In the genomic region with DNA sequence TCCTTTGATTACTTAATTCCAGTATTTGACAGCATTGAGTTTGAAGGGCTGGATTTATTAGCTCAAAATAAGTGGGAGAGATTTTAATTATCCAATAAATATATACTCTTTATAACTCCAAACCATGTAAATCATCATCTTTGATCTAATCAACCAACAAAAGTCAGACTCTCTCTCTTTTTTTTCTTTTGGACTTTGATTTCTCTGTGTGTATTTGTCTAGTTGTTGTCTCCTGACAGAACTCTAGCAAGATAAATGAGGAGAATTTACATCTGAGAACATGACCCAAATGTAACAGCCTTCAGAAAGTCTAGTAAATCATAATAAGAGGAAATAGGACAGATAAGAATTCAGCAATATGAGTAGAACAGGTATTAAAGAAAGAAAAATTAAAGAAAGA, we compare ENCODE assay signal across 37 cellular contexts.
DNase-seq lines count a peak whose midpoint lies in the region; ATAC-seq, FAIRE-seq and TF ChIP-seq lines count a peak whose summit lies in the region.
"Had no signal": no experiment of that assay in that cellular context is flagged by ENCODE, and none has a peak within 500 bp of the region (broad histone marks: within the 10 kb centered on the region; RNA-seq: fewer than 3 reads in every experiment).

No MANE protein-coding gene starts in this region.

- H3K27me3 ChIP-seq in liver (ENCODE audit: control insufficient read depth in 4 of 4, insufficient read depth in 4 of 4, low read length in 3 of 4) (no peaks in the 10 kb centered on the region), HepG2 (ENCODE audit: control insufficient read depth in 1 of 2, insufficient read depth in 2 of 2, low read length in 2 of 2) (no peaks in the 10 kb centered on the region; a peak in 1 of 5 replicates), right lobe of liver (no peaks in the 10 kb centered on the region)
- H3K27me3 ChIP-seq: BE2C; BLaER1; BLaER1 treated with 17β-estradiol and CSF1 and Interleukin-3, amounts not matched to agents 10 nM and 100 nM had no signal

- POLR2A ChIA-PET in HepG2 (lab: Yijun Ruan, JAX), result no interaction called here

- peaks cover 4% of the 10 kb centered on the region for H3K27me3 Mint-ChIP-seq in type B pancreatic cell
- no peaks in the 10 kb centered on the region for H3K27me3 Mint-ChIP-seq in endothelial cell (ENCODE audit: unreplicated experiment)
- H3K27me3 Mint-ChIP-seq: B cell; CD4-positive, alpha-beta T cell; CD4-positive, CD25-positive, alpha-beta regulatory T cell had no signal

- no peaks in the 10 kb centered on the region for H3K9me3 ChIP-seq in liver (ENCODE audit: control insufficient read depth in 4 of 4, low read length in 3 of 4)
- H3K9me3 ChIP-seq in HepG2 (ENCODE audit: low read length), result no peaks in the 10 kb centered on the region; the same call in 1 of the 2 replicates
- no peaks in the 10 kb centered on the region for H3K9me3 ChIP-seq in right lobe of liver
- H3K9me3 ChIP-seq: A549; BE2C; BLaER1; BLaER1 treated with 17β-estradiol and CSF1 and Interleukin-3, amounts not matched to agents 10 nM and 100 nM; Caco-2 had no signal

- TF ChIP-seq EP300 in HepG2 (IDR thresholded peaks at IDR 0.05; ENCODE audit: low read depth in 2 of 2, low read length in 2 of 2) (no peak), HepG2 (CRISPR knock-in tag; IDR thresholded peaks at IDR 0.05; ENCODE audit: borderline replicate concordance) (no peak)

- peaks cover 5% of the 10 kb centered on the region for H3K9me3 Mint-ChIP-seq in type B pancreatic cell
- no peaks in the 10 kb centered on the region for H3K9me3 Mint-ChIP-seq in endothelial cell (ENCODE audit: unreplicated experiment)
- H3K9me3 Mint-ChIP-seq: CD14-positive monocyte; CD4-positive, alpha-beta T cell had no signal

- FAIRE-seq in HepG2 (lab: Jason Lieb, UNC), result no peak
- FAIRE-seq: A204.1, A549, D721Med had no signal

- H3K27ac ChIP-seq in liver (ENCODE audit: low read depth in 1 of 2, low read length in 2 of 2), result no peak overlapping the region
- H3K27ac ChIP-seq in HepG2 (ENCODE audit: extremely low read length, insufficient read depth, low read length), result no peak overlapping the region
- peak overlapping the region in 1 of 3 donors; percentile 31 for H3K27ac ChIP-seq in right lobe of liver
- H3K27ac ChIP-seq: 22Rv1; A549; BLaER1; BLaER1 treated with 17β-estradiol and CSF1 and Interleukin-3, amounts not matched to agents 10 nM and 100 nM; C4-2B had no signal

- H3K27ac Mint-ChIP-seq in type B pancreatic cell, result peak overlapping the region; percentile 24
- no peak overlapping the region for H3K27ac Mint-ChIP-seq in endothelial cell (ENCODE audit: unreplicated experiment)
- H3K27ac Mint-ChIP-seq: B cell; CD14-positive monocyte; CD4-positive, alpha-beta memory T cell; CD4-positive, alpha-beta T cell; CD4-positive, CD25-positive, alpha-beta regulatory T cell; CD8-positive, alpha-beta memory T cell; CD8-positive, alpha-beta T cell had no signal

- ATAC-seq in HepG2, result no peak
- peak; percentile 62 for ATAC-seq in left lobe of liver
- peak; percentile 57 to 83 (median 72) for ATAC-seq in right lobe of liver
- no peak for ATAC-seq in SK-N-SH treated with all-trans-retinoic acid at 6 μM for 48 hours
- ATAC-seq: A549; CD8-positive, alpha-beta T cell had no signal

- CTCF ChIA-PET in HepG2 (lab: Yijun Ruan, JAX; ENCODE audit: low intra/inter-chr PET ratio, low total read pairs), result no interaction called here

- BruUV-seq in HepG2 (replicated peaks; lab: Mats Ljungman, UMichigan), result no TSS peak

- intact Hi-C loops in HepG2 (cut with micrococcal nuclease; ENCODE audit: unreplicated experiment) (no loop called here), right lobe of liver (cut with DNase I) (no loop called here)

- H3K9ac ChIP-seq in liver (ENCODE audit: low read depth in 1 of 2, low read length in 2 of 2) (no peak overlapping the region), HepG2 (ENCODE audit: insufficient read depth, low read depth, low read length) (no peak overlapping the region)
- H3K9ac ChIP-seq: BLaER1; BLaER1 treated with 17β-estradiol and CSF1 and Interleukin-3, amounts not matched to agents 10 nM and 100 nM had no signal

- H2AFZ ChIP-seq in HepG2 (ENCODE audit: low read length), result no peak overlapping the region

- TF ChIP-seq RAD21 in liver (IDR thresholded peaks at IDR 0.05), result no peak
- no peak for TF ChIP-seq RAD21 in HepG2 (CRISPR knock-in tag; IDR thresholded peaks at IDR 0.05)

- no peak overlapping the region for H3K4me3 ChIP-seq in liver (ENCODE audit: low read depth in 1 of 3, low read length in 3 of 3)
- no peak overlapping the region for H3K4me3 ChIP-seq in HepG2 (replicated peaks in 1 of 3; ENCODE audit: insufficient read depth in 1 of 3, low read depth in 2 of 3, low read length in 3 of 3)
- no peak overlapping the region for H3K4me3 ChIP-seq in right lobe of liver
- H3K4me3 ChIP-seq: A549; BLaER1; BLaER1 treated with 17β-estradiol and CSF1 and Interleukin-3, amounts not matched to agents 10 nM and 100 nM had no signal

- H3K36me3 ChIP-seq in liver (ENCODE audit: control insufficient read depth in 4 of 4, insufficient read depth in 3 of 4, low read depth in 1 of 4, low read length in 3 of 4), result no peaks in the 10 kb centered on the region
- H3K36me3 ChIP-seq in HepG2 (replicated peaks in 1 of 2; ENCODE audit: control insufficient read depth in 1 of 2, insufficient read depth in 2 of 2, low read length in 2 of 2), result no peaks in the 10 kb centered on the region
- no peaks in the 10 kb centered on the region for H3K36me3 ChIP-seq in right lobe of liver
- H3K36me3 ChIP-seq: BE2C; BLaER1; BLaER1 treated with 17β-estradiol and CSF1 and Interleukin-3, amounts not matched to agents 10 nM and 100 nM had no signal

- H3K4me3 Mint-ChIP-seq in type B pancreatic cell, result no peak overlapping the region
- no peak overlapping the region for H3K4me3 Mint-ChIP-seq in endothelial cell (ENCODE audit: unreplicated experiment)
- H3K4me3 Mint-ChIP-seq: B cell; CD14-positive monocyte; CD4-positive, alpha-beta memory T cell; CD4-positive, alpha-beta T cell; CD4-positive, CD25-positive, alpha-beta regulatory T cell; CD8-positive, alpha-beta memory T cell; CD8-positive, alpha-beta T cell had no signal

- peaks cover 0 to 12% (median 0%) of the 10 kb centered on the region in 4 donors for H3K4me1 ChIP-seq in liver (ENCODE audit: control insufficient read depth in 4 of 4, insufficient read depth in 4 of 4, low read length in 3 of 4)
- H3K4me1 ChIP-seq in HepG2 (ENCODE audit: insufficient read depth, low read length), result peaks cover 16% of the 10 kb centered on the region; the same call in 1 of the 2 replicates
- peaks cover 0 to 23% (median 0%) of the 10 kb centered on the region in 4 donors for H3K4me1 ChIP-seq in right lobe of liver
- H3K4me1 ChIP-seq: A549, BE2C, BLaER1 had no signal

- no peaks in the 10 kb centered on the region for H4K20me1 ChIP-seq in HepG2 (ENCODE audit: insufficient read depth, low read length)
- H4K20me1 ChIP-seq: BLaER1; BLaER1 treated with 17β-estradiol and CSF1 and Interleukin-3, amounts not matched to agents 10 nM and 100 nM had no signal

- DNase-seq in HepG2 (ENCODE audit: low spot score) (no peak), left lobe of liver (ENCODE audit: low spot score) (no peak), right lobe of liver (no peak), type B pancreatic cell (ENCODE audit: extremely low spot score, unreplicated experiment) (no peak), endothelial cell (ENCODE audit: low spot score) (no peak), MV-4-11 (lab: John Stamatoyannopoulos, UW) (no peak)
- DNase-seq: 8988T; ACHN; AML-193; BE2C; C1 segment of cervical spinal cord; Caco-2; Calu3; CD4-positive, alpha-beta memory T cell; CD4-positive, alpha-beta T cell; CD4-positive, CD25-positive, alpha-beta regulatory T cell; CD8-positive, alpha-beta memory T cell; CD8-positive, alpha-beta T cell; COR-L47; DMS 273 treated with DMSO at 0.1 percent for 48 hours; DMS153; DMS53; DMS79; DMS79 treated with DMSO at 0.1 percent for 48 hours; DND-41; EL had no signal

- peaks cover 5% of the 10 kb centered on the region for H3K4me1 Mint-ChIP-seq in type B pancreatic cell (ENCODE audit: unreplicated experiment)
- H3K4me1 Mint-ChIP-seq in endothelial cell (ENCODE audit: unreplicated experiment), result no peaks in the 10 kb centered on the region
- H3K4me1 Mint-ChIP-seq: B cell; CD4-positive, alpha-beta memory T cell; CD8-positive, alpha-beta memory T cell had no signal

- in situ Hi-C loops in HepG2 (cut with HindIII; ENCODE audit: extremely low pct_ligation_motif_present, low pct_unique_long_range_greater_than_20kb), result no loop called here

- TF ChIP-seq CTCF in liver (IDR thresholded peaks at IDR 0.05; ENCODE audit: low read depth, low read length, missing input control) (no peak), HepG2 (CRISPR knock-in tag; IDR thresholded peaks at IDR 0.05) (no peak), right lobe of liver (IDR thresholded peaks at IDR 0.05) (no peak), type B pancreatic cell (conservative IDR thresholded peaks at IDR 0.05) (no peak), endothelial cell (IDR thresholded peaks at IDR 0.05; ENCODE audit: unreplicated experiment) (no peak)

- TF ChIP-seq POLR2A in HepG2 (IDR thresholded peaks at IDR 0.05; ENCODE audit: insufficient read depth in 1 of 2, low read depth in 2 of 2, low read length in 2 of 2) (no peak), right lobe of liver (IDR thresholded peaks at IDR 0.05) (no peak)

- H3K36me3 Mint-ChIP-seq in type B pancreatic cell (no peaks in the 10 kb centered on the region), endothelial cell (ENCODE audit: low read depth, unreplicated experiment) (no peaks in the 10 kb centered on the region)
- H3K36me3 Mint-ChIP-seq: CD14-positive monocyte; CD4-positive, alpha-beta memory T cell; CD4-positive, CD25-positive, alpha-beta regulatory T cell; CD8-positive, alpha-beta memory T cell; CD8-positive, alpha-beta T cell had no signal

- no peak overlapping the region for H3K4me2 ChIP-seq in HepG2 (ENCODE audit: low read depth, low read length)
- H3K4me2 ChIP-seq: A549, BLaER1 had no signal

- no peaks in the 10 kb centered on the region for H3K79me2 ChIP-seq in HepG2 (ENCODE audit: insufficient read depth, low read length)

TF ChIP-seq in liver, 16 proteins besides CTCF, POLR2A, EP300 and RAD21:
- TF ChIP-seq HNF4A (conservative IDR thresholded peaks at IDR 0.05), result peak; percentile 79 to 85
- TF ChIP-seq SP1 (IDR thresholded peaks at IDR 0.05), result peak; percentile 14
- TF ChIP-seq RXRA (IDR thresholded peaks at IDR 0.05), result no peak
- TF ChIP-seq TAF1 (conservative IDR thresholded peaks at IDR 0.05), result no peak
- peak; percentile 39 for TF ChIP-seq HNF4G (IDR thresholded peaks at IDR 0.05)

TF ChIP-seq in HepG2, 621 proteins besides CTCF, POLR2A, EP300 and RAD21 (continues in another document):
- TF ChIP-seq SCMH1 (CRISPR knock-in tag; IDR thresholded peaks at IDR 0.05; ENCODE audit: borderline replicate concordance) (no peak), SNRNP70 (IDR thresholded peaks at IDR 0.05; ENCODE audit: low read depth, low read length) (no peak), MTA1 (CRISPR knock-in tag; IDR thresholded peaks at IDR 0.05; ENCODE audit: borderline replicate concordance) (no peak)

TF ChIP-seq in SK-N-SH treated with all-trans-retinoic acid at 6 μM for 48 hours, 23 proteins besides CTCF, POLR2A, EP300 and RAD21 (continues in another document):
- TF ChIP-seq ZNF565 (CRISPR knock-in tag; conservative IDR thresholded peaks at IDR 0.05; ENCODE audit: low read depth) (no peak), RARB (CRISPR knock-in tag; IDR thresholded peaks at IDR 0.05) (no peak), TCF4 (CRISPR knock-in tag; IDR thresholded peaks at IDR 0.05; ENCODE audit: borderline replicate concordance) (no peak)

Comparison
In these comparisons a context has a peak if more than half of its experiments do, and no peak if none do; other contexts are left out.
1. ATAC-seq: peak in left lobe of liver (single experiment) and right lobe of liver (4 of 4); none in HepG2 (single experiment) and SK-N-SH treated with all-trans-retinoic acid at 6 μM for 48 hours (single experiment).